ENCODE assay signal across 13 cellular contexts in genomic region chr1:157995575-157996169, GRCh38. TPM values are rescaled to one million over a fixed set of nuclear protein-coding genes. Genes with fewer than 3 reads are reported as not detected.
A peak's percentile ranks its signal among the peaks of the same experiment; 100 is the strongest.
DNase-seq lines count a peak whose midpoint lies in the region; FAIRE-seq and TF ChIP-seq lines count a peak whose summit lies in the region.
"Had no signal": no experiment of that assay in that cellular context is flagged by ENCODE, and none has a peak within 500 bp of the region (broad histone marks: within the 10 kb centered on the region; RNA-seq: fewer than 3 reads in every experiment).

No MANE protein-coding gene starts in this region.

- peaks cover 48% of the 10 kb centered on the region for H3K4me1 Mint-ChIP-seq in astrocyte (ENCODE audit: low read depth, unreplicated experiment)

- no peaks in the 10 kb centered on the region for H3K27me3 Mint-ChIP-seq in astrocyte (ENCODE audit: low read depth, unreplicated experiment)

- WGBS in GM23248 (ENCODE audit: low coverage in 1 of 2, low lambda C conversion rate in 2 of 2, missing lambda C conversion rate in 2 of 2), 2 experiments: 4 to 10% methylated on average over 2 to 3 of the region's 3 CpGs

- peak overlapping the region; percentile 70 for H3K27ac Mint-ChIP-seq in astrocyte (ENCODE audit: unreplicated experiment)
- H3K27ac Mint-ChIP-seq: natural killer cell treated with Interleukin-12 subunit alpha and Interleukin-12 subunit beta and Interleukin-15 and Interleukin-18, amount 100 ng/mL, for 72 hours had no signal

- H3K27me3 ChIP-seq in GM23248 (replicated peaks; ENCODE audit: insufficient read depth): no peaks in the 10 kb centered on the region
- H3K27me3 ChIP-seq in astrocyte (ENCODE audit: insufficient read depth, low read length): no peaks in the 10 kb centered on the region
- peaks cover 8% of the 10 kb centered on the region for H3K27me3 ChIP-seq in iPS-18a (ENCODE audit: control insufficient read depth, insufficient read depth, low read length)
- no peaks in the 10 kb centered on the region for H3K27me3 ChIP-seq in skeletal muscle satellite cell (ENCODE audit: control insufficient read depth, insufficient read depth, low read length)

- H3K9ac ChIP-seq in GM23248 (peak overlapping the region; percentile 92), astrocyte (ENCODE audit: low read length) (peak overlapping the region; percentile 96), iPS-18a (ENCODE audit: low read length) (no peak overlapping the region), skeletal muscle satellite cell (ENCODE audit: low read depth, low read length) (peak overlapping the region; percentile 89)

- peaks cover 77% of the 10 kb centered on the region for H3K79me2 ChIP-seq in GM23248 (ENCODE audit: insufficient read depth)
- peaks cover 73% of the 10 kb centered on the region for H3K79me2 ChIP-seq in astrocyte (ENCODE audit: insufficient read depth, low read length)

- H3K4me2 ChIP-seq in GM23248 (ENCODE audit: unreplicated experiment) (peak overlapping the region; percentile 92), astrocyte (ENCODE audit: low read length) (peak overlapping the region; percentile 90), skeletal muscle satellite cell (ENCODE audit: low read length) (peak overlapping the region; percentile 96)

- DNase-seq in GM23248 (no peak), astrocyte (ENCODE audit: low read depth) (no peak), dermis blood vessel endothelial cell (no peak), GM12891 (ENCODE audit: insufficient read length, low spot score) (no peak), NCI-H526 (lab: John Stamatoyannopoulos, UW) (no peak), Ammon's horn (ENCODE audit: low spot score) (no peak)
- DNase-seq: activated CD4-positive, alpha-beta T cell treated with anti-CD3 and anti-CD28 coated beads, Interleukin-2, amount 50 U/mL, for 48 hours; hippocampal formation; NCI-H345 had no signal

- H4K20me1 ChIP-seq in GM23248 (ENCODE audit: insufficient read depth) (0 out of 2 replicates have a peak, but pooled peaks cover 2% of the 10 kb centered on the region), astrocyte (ENCODE audit: insufficient read depth, low read length) (peaks cover 62% of the 10 kb centered on the region)

- H3K4me1 ChIP-seq in GM23248 (ENCODE audit: insufficient read depth): peaks cover 35% of the 10 kb centered on the region
- H3K4me1 ChIP-seq in astrocyte (ENCODE audit: insufficient read depth, low read length): peaks cover 32% of the 10 kb centered on the region
- peaks cover 33% of the 10 kb centered on the region for H3K4me1 ChIP-seq in iPS-18a (ENCODE audit: control insufficient read depth, low read depth, low read length)
- H3K4me1 ChIP-seq in skeletal muscle satellite cell (ENCODE audit: control insufficient read depth, insufficient read depth, low read length): peaks cover 34% of the 10 kb centered on the region

- no peak for TF ChIP-seq CTCF in astrocyte (IDR thresholded peaks at IDR 0.05; ENCODE audit: insufficient read depth, low read depth, low read length)

- H3K9me3 ChIP-seq in GM23248 (ENCODE audit: low read depth): no peaks in the 10 kb centered on the region
- H3K9me3 ChIP-seq in astrocyte (ENCODE audit: insufficient read depth, low read depth, low read length): no peaks in the 10 kb centered on the region
- H3K9me3 ChIP-seq in iPS-18a (ENCODE audit: control insufficient read depth, low read depth, low read length): no peaks in the 10 kb centered on the region
- H3K9me3 ChIP-seq in skeletal muscle satellite cell (replicated peaks; ENCODE audit: low read length): no peaks in the 10 kb centered on the region

- in situ Hi-C loops in GM23248 (cut with MboI): no loop called here

- FAIRE-seq in astrocyte (lab: Jason Lieb, UNC) (no peak), GM12891 (lab: Jason Lieb, UNC) (no peak)
- FAIRE-seq: K562 had no signal

- H3K36me3 ChIP-seq in GM23248 (ENCODE audit: low read depth) (no peaks in the 10 kb centered on the region), astrocyte (ENCODE audit: insufficient read depth, low read length) (peaks cover 2% of the 10 kb centered on the region), iPS-18a (ENCODE audit: control insufficient read depth, low read depth, low read length) (no peaks in the 10 kb centered on the region), skeletal muscle satellite cell (ENCODE audit: insufficient read depth, low read length) (peaks cover 7% of the 10 kb centered on the region)

- TF ChIP-seq POLR2A in GM12891 (IDR thresholded peaks at IDR 0.05; ENCODE audit: low read depth, low read length): no peak

- H3F3A ChIP-seq in GM23248 (ENCODE audit: insufficient read depth): peaks cover 24% of the 10 kb centered on the region; the same call in 1 of the 2 replicates

- H2AFZ ChIP-seq in GM23248 (no peak overlapping the region), astrocyte (ENCODE audit: low read depth, low read length) (no peak overlapping the region)

- peaks cover 5% of the 10 kb centered on the region for H3K36me3 Mint-ChIP-seq in astrocyte (ENCODE audit: low read depth, unreplicated experiment)

- peak overlapping the region; percentile 88 for H3K4me3 Mint-ChIP-seq in astrocyte (ENCODE audit: unreplicated experiment)

- no peaks in the 10 kb centered on the region for H3K9me2 ChIP-seq in GM23248 (ENCODE audit: insufficient read depth)

- H3K4me3 ChIP-seq in GM23248 (peak overlapping the region; percentile 97), astrocyte (ENCODE audit: insufficient read depth, low read depth, low read length) (peak overlapping the region; percentile 94), iPS-18a (ENCODE audit: low read length) (peak overlapping the region; percentile 90), skeletal muscle satellite cell (ENCODE audit: low read length) (peak overlapping the region; percentile 97)
- H3K4me3 ChIP-seq: K562 had no signal

- H3K27ac ChIP-seq in GM23248 (peak overlapping the region; percentile 72), astrocyte (ENCODE audit: low read depth, low read length) (no peak overlapping the region), iPS-18a (ENCODE audit: low read length) (peak overlapping the region; percentile 4)

- H3K9me3 Mint-ChIP-seq in astrocyte (ENCODE audit: unreplicated experiment): no peaks in the 10 kb centered on the region
- H3K9me3 Mint-ChIP-seq: natural killer cell treated with Interleukin-12 subunit alpha and Interleukin-12 subunit beta and Interleukin-15 and Interleukin-18, amount 100 ng/mL, for 72 hours had no signal

TF ChIP-seq in GM12891, 5 proteins besides CTCF, POLR2A, EP300 and RAD21:
- TF ChIP-seq TAF1 (IDR thresholded peaks at IDR 0.05; ENCODE audit: low read depth, low read length) (no peak), POU2F2 (IDR thresholded peaks at IDR 0.05; ENCODE audit: low read depth, low read length) (no peak), PAX5 (IDR thresholded peaks at IDR 0.05; ENCODE audit: insufficient read depth, low read length, severe bottlenecking) (no peak), POLR2AphosphoS5 (IDR thresholded peaks at IDR 0.05; ENCODE audit: low read depth, low read length) (no peak), SPI1 (IDR thresholded peaks at IDR 0.05; ENCODE audit: low read depth, low read length) (no peak)

RNA-seq across cellular contexts. Expression of gene KIRREL1, which starts 2.2 kb away (rescaled TPM):
- total RNA-seq in GM23248 (2014; rRNA removed; shearing (Covaris generic)): 108 and 110 TPM in 2 replicates
- 33.3 and 33.7 TPM in 2 replicates for polyA plus RNA-seq in GM23248 (2016; fragmentation: Nextera tagmentation; extraction: Ambion mirVana)
- total RNA-seq in astrocyte: 195 and 231 TPM in 2 replicates
- total RNA-seq in skeletal muscle satellite cell (2012; rRNA removed): 83.4 and 83.9 TPM in 2 replicates
- total RNA-seq in dermis blood vessel endothelial cell: 28.2 and 35.4 TPM in 2 replicates
- polyA plus RNA-seq in GM12891 (2012; ENCODE audit: low read depth, missing spikeins): not detected
- total RNA-seq: natural killer cell treated with Interleukin-12 subunit alpha and Interleukin-12 subunit beta and Interleukin-15 and Interleukin-18, amount 100 ng/mL, for 72 hours had no signal
